Comparison of ENCODE assay signal across 26 cellular contexts in genomic region chr19:8399681-8400188, GRCh38. TPM values are rescaled to one million over a fixed set of nuclear protein-coding genes. Genes with fewer than 3 reads are reported as not detected.
A peak's percentile ranks its signal among the peaks of the same experiment; 100 is the strongest.
DNase-seq lines count a peak whose midpoint lies in the region; ATAC-seq and TF ChIP-seq lines count a peak whose summit lies in the region.
"Had no signal": no experiment of that assay in that cellular context is flagged by ENCODE, and none has a peak within 500 bp of the region (broad histone marks: within the 10 kb centered on the region; RNA-seq: fewer than 3 reads in every experiment).

No MANE protein-coding gene starts in this region.

- H3K4me1 ChIP-seq in HEK293 (ENCODE audit: control insufficient read depth, insufficient read depth, low read length), result no peaks in the 10 kb centered on the region
- H3K4me1 ChIP-seq in osteoblast (ENCODE audit: insufficient read depth, low read length), result peaks cover 9% of the 10 kb centered on the region
- peaks cover 24 to 26% of the 10 kb centered on the region in 2 donors for H3K4me1 ChIP-seq in gastrocnemius medialis

- H3K36me3 ChIP-seq in HEK293 (ENCODE audit: control insufficient read depth in 2 of 2, insufficient read depth in 1 of 2, low read length in 2 of 2) (peaks cover 0 to 31% of the 10 kb centered on the region in 2 experiments; a peak in 2 of 3 replicates), osteoblast (ENCODE audit: insufficient read depth, low read length) (peaks cover 5% of the 10 kb centered on the region), gastrocnemius medialis (peaks cover 2 to 41% of the 10 kb centered on the region in 2 donors)

- H3K27ac Mint-ChIP-seq in effector memory CD8-positive, alpha-beta T cell, result peak overlapping the region; percentile 12 to 58
- H3K27ac Mint-ChIP-seq: B cell, IgD-negative memory B cell had no signal

- in situ Hi-C loops in gastrocnemius medialis (cut with MboI; ENCODE audit: low sequenced_read_pairs in 4 of 4), result loop anchor here in 3 of 4 donors (5.0 to 10.0 kb wide), 3 partner anchors 42 to 47 kb away; no protein-coding TSS in a partner anchor

- no peak for TF ChIP-seq POLR2A in gastrocnemius medialis (IDR thresholded peaks at IDR 0.05)

- no peaks in the 10 kb centered on the region for H3K9me3 Mint-ChIP-seq in effector memory CD8-positive, alpha-beta T cell
- H3K9me3 Mint-ChIP-seq: CD14-positive monocyte had no signal

- peaks cover 48% of the 10 kb centered on the region for H4K20me1 ChIP-seq in osteoblast (ENCODE audit: insufficient read depth, low read length)

- no peak for DNase-seq in effector memory CD8-positive, alpha-beta T cell
- DNase-seq in osteoblast (ENCODE audit: insufficient read length, low spot score, missing footprints), result peak; percentile 27
- DNase-seq in gastrocnemius medialis, result no peak
- DNase-seq in DMS53 treated with DMSO at 0.1 percent for 48 hours (lab: John Stamatoyannopoulos, UW; ENCODE audit: unreplicated experiment), result no peak
- DNase-seq: DMS53; EL; GF-D8; H7; Karpas-422; MV-4-11; NCI-H1105 treated with DMSO at 0.1 percent for 48 hours; NCI-H1694; NCI-H2081; NCI-H2171; NCI-H345; NCI-H524; NCI-H774; NK-92 treated with Interleukin-12 subunit alpha and Interleukin-12 subunit beta, amount 100 ng/mL, for 24 hours had no signal

- no peak overlapping the region for H3K27ac ChIP-seq in HEK293 (ENCODE audit: extremely low read depth, low read depth, low read length)
- no peak overlapping the region for H3K27ac ChIP-seq in osteoblast (ENCODE audit: low read depth, low read length)
- H3K27ac ChIP-seq in gastrocnemius medialis, result no peak overlapping the region
- H3K27ac ChIP-seq: A549, SJSA1 had no signal

- intact Hi-C loops in gastrocnemius medialis (cut with DNase I; ENCODE audit: low total_unique reads), result no loop called here

- CTCF ChIA-PET in HEK293 (lab: Yijun Ruan, JAX), result interaction anchor here (4.8 kb wide), 1 partner anchor 46 kb away, joined by 87 read pairs; no protein-coding TSS in a partner anchor

- H3K27me3 ChIP-seq in osteoblast (ENCODE audit: insufficient read depth, low read length) (no peaks in the 10 kb centered on the region), gastrocnemius medialis (no peaks in the 10 kb centered on the region)
- H3K27me3 ChIP-seq: SJSA1 had no signal

- H3K36me3 Mint-ChIP-seq in effector memory CD8-positive, alpha-beta T cell (ENCODE audit: insufficient read depth), result peaks cover 31% of the 10 kb centered on the region
- H3K36me3 Mint-ChIP-seq: IgD-negative memory B cell had no signal

- POLR2A ChIA-PET in HEK293 (lab: Yijun Ruan, JAX), result interaction anchor here (1.0 kb wide), 1 partner anchor 48 kb away, joined by 3 read pairs; no protein-coding TSS in a partner anchor

- peaks cover 19 to 23% of the 10 kb centered on the region in 2 donors for H3K4me1 Mint-ChIP-seq in effector memory CD8-positive, alpha-beta T cell (ENCODE audit: low read depth in 2 of 2)

- H3K27me3 Mint-ChIP-seq in effector memory CD8-positive, alpha-beta T cell, result no peaks in the 10 kb centered on the region
- H3K27me3 Mint-ChIP-seq: B cell, IgD-negative memory B cell had no signal

- peaks cover 47% of the 10 kb centered on the region for H3K79me2 ChIP-seq in osteoblast (ENCODE audit: insufficient read depth, low read length)

- H3K4me3 Mint-ChIP-seq in effector memory CD8-positive, alpha-beta T cell, result no peak overlapping the region
- H3K4me3 Mint-ChIP-seq: B cell, CD14-positive monocyte, IgD-negative memory B cell had no signal

- no peak overlapping the region for H3K4me2 ChIP-seq in osteoblast (ENCODE audit: insufficient read depth, low read length)
- H3K4me2 ChIP-seq: A549 had no signal

- ATAC-seq in effector memory CD8-positive, alpha-beta T cell (replicated peaks), result no peak
- ATAC-seq in gastrocnemius medialis (no peak), HG02763 (IDR thresholded peaks at IDR 0.05; ENCODE audit: unreplicated experiment) (no peak)
- ATAC-seq: A549, Panc1 had no signal

- H3K9me3 ChIP-seq in HEK293 (ENCODE audit: control insufficient read depth, insufficient read depth, low read depth, low read length) (no peaks in the 10 kb centered on the region), osteoblast (ENCODE audit: low read depth, low read length) (no peaks in the 10 kb centered on the region), gastrocnemius medialis (no peaks in the 10 kb centered on the region)
- H3K9me3 ChIP-seq: A549 had no signal

- H2AFZ ChIP-seq in osteoblast (ENCODE audit: low read length), result no peak overlapping the region

- TF ChIP-seq CTCF in HEK293 (tag by site-specific recombination; IDR thresholded peaks at IDR 0.05), result no peak
- no peak for TF ChIP-seq CTCF in osteoblast (IDR thresholded peaks at IDR 0.05; ENCODE audit: extremely low read depth, low read depth, low read length)
- TF ChIP-seq CTCF in gastrocnemius medialis (IDR thresholded peaks at IDR 0.05 in 4 of 5, conservative IDR thresholded peaks at IDR 0.05 in 1 of 5), result no peak

- H3K4me3 ChIP-seq in HEK293 (ENCODE audit: low read depth, low read length) (no peak overlapping the region), osteoblast (ENCODE audit: insufficient read depth, low read length) (no peak overlapping the region), gastrocnemius medialis (no peak overlapping the region)
- H3K4me3 ChIP-seq: A549, SJSA1 had no signal

TF ChIP-seq in HEK293, 187 proteins besides CTCF, POLR2A, EP300 and RAD21:
- TF ChIP-seq EGR2 (tag by site-specific recombination; IDR thresholded peaks at IDR 0.05; ENCODE audit: low read depth), result peak; percentile 81
- TF ChIP-seq ZNF623 (tag by site-specific recombination; IDR thresholded peaks at IDR 0.05), result no peak
- peak; percentile 66; the same call in 1 of the 2 replicates for TF ChIP-seq ZFP3 (tag by site-specific recombination; IDR thresholded peaks at IDR 0.05; ENCODE audit: low read depth)
- 0 out of 2 replicates have a peak, but pooled peaks have one; percentile 19 for TF ChIP-seq ZNF600 (tag by site-specific recombination; IDR thresholded peaks at IDR 0.05)
- TF ChIP-seq ZFHX2 (tag by site-specific recombination; conservative IDR thresholded peaks at IDR 0.05), result peak; percentile 77

RNA-seq across cellular contexts. Expression of gene RAB11B, which starts 9.6 kb away (rescaled TPM):
- 24.2 and 28.3 TPM in 2 replicates for total RNA-seq in osteoblast
- 10 to 100 TPM; 13.4 to 42.9 (median 31.0) TPM for total RNA-seq in gastrocnemius medialis

RNA-seq across cellular contexts. Expression of gene MARCHF2, which starts 13.4 kb away (rescaled TPM):
- total RNA-seq in osteoblast, result 69.8 and 72.5 TPM in 2 replicates
- 100 to 1,000 TPM; 173 to 183 (median 176) TPM for total RNA-seq in gastrocnemius medialis

RNA-seq across cellular contexts. Expression of gene ANGPTL4, which starts 35.8 kb away (rescaled TPM):
- total RNA-seq in osteoblast (1.1 and 1.2 TPM in 2 replicates), gastrocnemius medialis (10 to 100 TPM; 19.7 to 91.8 (median 41.9) TPM)
- total RNA-seq: B cell had no signal

RNA-seq across cellular contexts. Expression of gene HNRNPM, which starts 45.0 kb away (rescaled TPM):
- total RNA-seq in osteoblast, result 37.7 and 39.4 TPM in 2 replicates
- 10 to 100 TPM; 42.5 to 74.6 (median 57.8) TPM for total RNA-seq in gastrocnemius medialis

RNA-seq across cellular contexts. Expression of gene KANK3, which starts 56.7 kb away (rescaled TPM):
- total RNA-seq in osteoblast, result 0.59 TPM in 1 of 2 replicates, not detected in the other
- total RNA-seq in gastrocnemius medialis, result 10 to 100 TPM in 3 of 4 donors, 1 to 10 TPM in 1; 7.1 to 16.0 (median 13.7) TPM
- total RNA-seq: SJSA1 had no signal
